In genomic region chr4:2441393-2442174, GRCh38 we compare ENCODE assay signal across 1 cellular context.
A peak's percentile ranks its signal among the peaks of the same experiment; 100 is the strongest.
TF ChIP-seq lines count a peak whose summit lies in the region.

No MANE protein-coding gene starts in this region.

TF ChIP-seq in A549, 52 proteins besides CTCF, POLR2A, EP300 and RAD21 (continued from another document):
- TF ChIP-seq USF2 (IDR thresholded peaks at IDR 0.05) = no peak
- TF ChIP-seq HDAC2 (IDR thresholded peaks at IDR 0.05) = no peak
- peak; percentile 57 for TF ChIP-seq SMC3 (IDR thresholded peaks at IDR 0.05)
- TF ChIP-seq JUN (IDR thresholded peaks at IDR 0.05) = no peak
